In genomic region chr9:72996684-72997314, GRCh38 we compare ENCODE assay signal across 1 cellular context.
TF ChIP-seq lines count a peak whose summit lies in the region.

No MANE protein-coding gene starts in this region.

TF ChIP-seq in endothelial cell of umbilical vein, 7 proteins besides CTCF, POLR2A, EP300 and RAD21 (continued from another document):
- TF ChIP-seq JUN (IDR thresholded peaks at IDR 0.05; ENCODE audit: borderline replicate concordance, insufficient read depth, insufficient read length, low read depth) = no peak
- no peak for TF ChIP-seq FOS (IDR thresholded peaks at IDR 0.05; ENCODE audit: borderline replicate concordance, insufficient read depth, low read length)
- no peak for TF ChIP-seq MAX (IDR thresholded peaks at IDR 0.05; ENCODE audit: insufficient read depth, insufficient read length)
- no peak for TF ChIP-seq GATA2 (IDR thresholded peaks at IDR 0.05; ENCODE audit: insufficient read depth, insufficient read length, low read depth, low read length)
- no peak for TF ChIP-seq POLR2AphosphoS5 (IDR thresholded peaks at IDR 0.05; ENCODE audit: insufficient read depth, low read depth, low read length)
- TF ChIP-seq MYC (IDR thresholded peaks at IDR 0.05; ENCODE audit: low read depth, low read length) = no peak
